Comparison of ENCODE assay signal across 8 cellular contexts in the genomic region with DNA sequence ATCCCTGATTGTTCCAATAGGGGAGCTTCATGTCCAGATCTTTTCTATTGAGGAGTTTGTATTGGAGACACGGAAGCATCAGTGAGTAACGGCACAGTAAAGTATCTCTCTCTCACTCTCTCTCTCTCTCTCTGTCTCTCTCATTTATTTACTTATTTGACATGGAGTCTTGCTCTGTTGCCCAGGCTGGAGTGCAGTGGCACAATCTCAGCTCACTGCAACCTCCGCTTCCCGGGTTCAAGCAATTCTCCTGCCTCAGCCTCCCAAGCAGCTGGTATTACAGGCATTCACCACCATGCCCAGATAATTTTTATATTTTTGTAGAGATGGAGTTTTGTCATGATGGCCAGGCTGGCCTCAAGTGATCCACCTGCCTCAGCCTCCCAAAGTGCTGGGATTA. TPM values are rescaled to one million over a fixed set of nuclear protein-coding genes. Genes with fewer than 3 reads are reported as not detected.
DNase-seq lines count a peak whose midpoint lies in the region; ATAC-seq and TF ChIP-seq lines count a peak whose summit lies in the region.
"Not testable (repeated sequence)": the region's sequence is repeated elsewhere in the genome, so short reads cannot be mapped to it uniquely, and the experiment has no call there.
"Had no signal": no experiment of that assay in that cellular context is flagged by ENCODE, and none has a peak within 500 bp of the region (broad histone marks: within the 10 kb centered on the region; RNA-seq: fewer than 3 reads in every experiment).

No MANE protein-coding gene starts in this region.

- intact Hi-C loops in activated CD4-positive, alpha-beta T cell treated with anti-CD3 and anti-CD28 coated beads, Interleukin-2, amount 10 ng/mL, durations not matched to agents 24 days and 14 days (cut with micrococcal nuclease) = loop anchor here (10.0 kb wide), 1 partner anchor 226 kb away; a partner anchor contains a TSS
- intact Hi-C loops in cardiac septum (cut with DNase I) = not testable (repeated sequence)

- not testable (repeated sequence) for TF ChIP-seq CTCF in Loucy (conservative IDR thresholded peaks at IDR 0.05; ENCODE audit: low read length)

- not testable (repeated sequence) for H3K9ac ChIP-seq in Loucy (ENCODE audit: low read depth, low read length, poor library complexity, severe bottlenecking)

- H4K20me1 ChIP-seq in Loucy (ENCODE audit: insufficient read depth, low read length, poor library complexity, severe bottlenecking) = not testable (repeated sequence)

- CTCF ChIA-PET in activated CD8-positive, alpha-beta T cell treated with anti-CD3 and anti-CD28 coated beads, Interleukin-2, amount 10 ng/mL, durations not matched to agents 7 days and 5 days (lab: Charles Lee) = interaction anchor here (1.1 to 4.5 kb wide), 2 partner anchors 14 to 21 kb away, joined by 5 to 33 read pairs; a partner anchor contains a TSS

- peaks cover 28% of the 10 kb centered on the region for H3K4me1 Mint-ChIP-seq in activated CD4-positive, alpha-beta T cell treated with anti-CD3 and anti-CD28 coated beads, Interleukin-2, amount 10 ng/mL, durations not matched to agents 24 days and 14 days
- peaks cover 48% of the 10 kb centered on the region for H3K4me1 Mint-ChIP-seq in activated CD8-positive, alpha-beta T cell treated with anti-CD3 and anti-CD28 coated beads, Interleukin-2, amount 10 ng/mL, durations not matched to agents 7 days and 5 days (ENCODE audit: low read depth)
- peaks cover 28% of the 10 kb centered on the region for H3K4me1 Mint-ChIP-seq in activated naive CD8-positive, alpha-beta T cell treated with anti-CD3 and anti-CD28 coated beads, Interleukin-2, amount 10 ng/mL, durations not matched to agents 7 days and 5 days

- not testable (repeated sequence) for H3K79me2 ChIP-seq in Loucy (ENCODE audit: insufficient read depth, low read length)

- H3F3A ChIP-seq in Loucy (ENCODE audit: low read depth) = not testable (repeated sequence)

- H3K9me2 ChIP-seq in Loucy (replicated peaks; ENCODE audit: low read depth, low read length) = not testable (repeated sequence)

- H3K4me1 ChIP-seq in Loucy (ENCODE audit: insufficient read depth, low read length, poor library complexity, severe bottlenecking) = peaks cover 26% of the 10 kb centered on the region

- not testable (repeated sequence) for H3K9me3 Mint-ChIP-seq in activated CD4-positive, alpha-beta T cell treated with anti-CD3 and anti-CD28 coated beads, Interleukin-2, amount 10 ng/mL, durations not matched to agents 24 days and 14 days; activated CD8-positive, alpha-beta T cell treated with anti-CD3 and anti-CD28 coated beads, Interleukin-2, amount 10 ng/mL, durations not matched to agents 7 days and 5 days (ENCODE audit: insufficient read depth); activated naive CD8-positive, alpha-beta T cell treated with anti-CD3 and anti-CD28 coated beads, Interleukin-2, amount 10 ng/mL, durations not matched to agents 7 days and 5 days

- H3K4me2 ChIP-seq in Loucy (ENCODE audit: low read depth, low read length, poor library complexity, severe bottlenecking) = peak overlapping the region; percentile 42

- not testable (repeated sequence) for H3K4me3 ChIP-seq in Loucy (ENCODE audit: low read length, poor library complexity, severe bottlenecking)

- POLR2A ChIA-PET in activated CD8-positive, alpha-beta T cell treated with anti-CD3 and anti-CD28 coated beads, Interleukin-2, amount 10 ng/mL, durations not matched to agents 7 days and 5 days (lab: Charles Lee); activated naive CD8-positive, alpha-beta T cell treated with anti-CD3 and anti-CD28 coated beads, Interleukin-2, amount 10 ng/mL, durations not matched to agents 7 days and 5 days (lab: Charles Lee): not testable (repeated sequence)

- H3K9me3 ChIP-seq in Loucy (ENCODE audit: insufficient read depth, low read depth, low read length) = not testable (repeated sequence)

- H3K27me3 ChIP-seq in Loucy (ENCODE audit: insufficient read depth, low read length, poor library complexity, severe bottlenecking) = not testable (repeated sequence)

- peak overlapping the region; percentile 69 for H3K27ac Mint-ChIP-seq in activated CD4-positive, alpha-beta T cell treated with anti-CD3 and anti-CD28 coated beads, Interleukin-2, amount 10 ng/mL, durations not matched to agents 24 days and 14 days
- peak overlapping the region; percentile 85 for H3K27ac Mint-ChIP-seq in activated CD8-positive, alpha-beta T cell treated with anti-CD3 and anti-CD28 coated beads, Interleukin-2, amount 10 ng/mL, durations not matched to agents 7 days and 5 days
- peak overlapping the region; percentile 91 for H3K27ac Mint-ChIP-seq in activated naive CD8-positive, alpha-beta T cell treated with anti-CD3 and anti-CD28 coated beads, Interleukin-2, amount 10 ng/mL, durations not matched to agents 7 days and 5 days

- H3K36me3 Mint-ChIP-seq in activated CD4-positive, alpha-beta T cell treated with anti-CD3 and anti-CD28 coated beads, Interleukin-2, amount 10 ng/mL, durations not matched to agents 24 days and 14 days (ENCODE audit: low read depth); activated CD8-positive, alpha-beta T cell treated with anti-CD3 and anti-CD28 coated beads, Interleukin-2, amount 10 ng/mL, durations not matched to agents 7 days and 5 days (ENCODE audit: low read depth); activated naive CD8-positive, alpha-beta T cell treated with anti-CD3 and anti-CD28 coated beads, Interleukin-2, amount 10 ng/mL, durations not matched to agents 7 days and 5 days: not testable (repeated sequence)

- not testable (repeated sequence) for H3K36me3 ChIP-seq in Loucy (ENCODE audit: insufficient read depth, low read length)

- not testable (repeated sequence) for ATAC-seq in activated CD8-positive, alpha-beta T cell treated with anti-CD3 and anti-CD28 coated beads, Interleukin-2, amount 10 ng/mL, durations not matched to agents 7 days and 5 days; activated naive CD8-positive, alpha-beta T cell treated with anti-CD3 and anti-CD28 coated beads, Interleukin-2, amount 10 ng/mL, durations not matched to agents 7 days and 5 days (ENCODE audit: low read depth)

- H2AFZ ChIP-seq in Loucy (ENCODE audit: low read length) = not testable (repeated sequence)

- DNase-seq in ELF-1 (ENCODE audit: low read depth, low spot score) = peak; percentile 0
- not testable (repeated sequence) for DNase-seq in activated CD4-positive, alpha-beta T cell treated with anti-CD3 and anti-CD28 coated beads, Interleukin-2, amount 10 ng/mL, durations not matched to agents 24 days and 14 days; activated CD8-positive, alpha-beta T cell treated with anti-CD3 and anti-CD28 coated beads, Interleukin-2, amount 10 ng/mL, durations not matched to agents 7 days and 5 days
- DNase-seq in activated naive CD8-positive, alpha-beta T cell treated with anti-CD3 and anti-CD28 coated beads, Interleukin-2, amount 10 ng/mL, durations not matched to agents 7 days and 5 days = peak; percentile 10
- DNase-seq in cardiac septum (ENCODE audit: low spot score) = peak; percentile 22

- H3K4me3 Mint-ChIP-seq in activated CD4-positive, alpha-beta T cell treated with anti-CD3 and anti-CD28 coated beads, Interleukin-2, amount 10 ng/mL, durations not matched to agents 24 days and 14 days; activated CD8-positive, alpha-beta T cell treated with anti-CD3 and anti-CD28 coated beads, Interleukin-2, amount 10 ng/mL, durations not matched to agents 7 days and 5 days: not testable (repeated sequence)
- H3K4me3 Mint-ChIP-seq in activated naive CD8-positive, alpha-beta T cell treated with anti-CD3 and anti-CD28 coated beads, Interleukin-2, amount 10 ng/mL, durations not matched to agents 7 days and 5 days = peak overlapping the region; percentile 63

- not testable (repeated sequence) for H3K27me3 Mint-ChIP-seq in activated CD4-positive, alpha-beta T cell treated with anti-CD3 and anti-CD28 coated beads, Interleukin-2, amount 10 ng/mL, durations not matched to agents 24 days and 14 days; activated CD8-positive, alpha-beta T cell treated with anti-CD3 and anti-CD28 coated beads, Interleukin-2, amount 10 ng/mL, durations not matched to agents 7 days and 5 days (ENCODE audit: low read depth); activated naive CD8-positive, alpha-beta T cell treated with anti-CD3 and anti-CD28 coated beads, Interleukin-2, amount 10 ng/mL, durations not matched to agents 7 days and 5 days

RNA-seq across cellular contexts. Expression of a gene that starts 4.2 kb away (rescaled TPM):
- total RNA-seq in activated CD4-positive, alpha-beta T cell treated with anti-CD3 and anti-CD28 coated beads, Interleukin-2, amount 10 ng/mL, durations not matched to agents 24 days and 14 days = 81.7 and 88.8 TPM in 2 replicates
- total RNA-seq in activated CD8-positive, alpha-beta T cell treated with anti-CD3 and anti-CD28 coated beads, Interleukin-2, amount 10 ng/mL, durations not matched to agents 7 days and 5 days = 10 to 100 TPM; 55.9 to 59.4 TPM
- 10 to 100 TPM; 51.7 to 55.5 TPM for total RNA-seq in activated naive CD8-positive, alpha-beta T cell treated with anti-CD3 and anti-CD28 coated beads, Interleukin-2, amount 10 ng/mL, durations not matched to agents 7 days and 5 days
- total RNA-seq in cardiac septum = 46.1 TPM

RNA-seq across cellular contexts. Expression of a gene that starts 20.5 kb away (rescaled TPM):
- total RNA-seq in activated CD4-positive, alpha-beta T cell treated with anti-CD3 and anti-CD28 coated beads, Interleukin-2, amount 10 ng/mL, durations not matched to agents 24 days and 14 days = not detected in 2 replicates
- total RNA-seq in activated CD8-positive, alpha-beta T cell treated with anti-CD3 and anti-CD28 coated beads, Interleukin-2, amount 10 ng/mL, durations not matched to agents 7 days and 5 days = not detected
- under 1 TPM; 0.28 to 0.33 TPM for total RNA-seq in activated naive CD8-positive, alpha-beta T cell treated with anti-CD3 and anti-CD28 coated beads, Interleukin-2, amount 10 ng/mL, durations not matched to agents 7 days and 5 days
- 0.38 TPM for total RNA-seq in cardiac septum
- total RNA-seq: Calu3, Daoy had no signal
